In the genomic region with DNA sequence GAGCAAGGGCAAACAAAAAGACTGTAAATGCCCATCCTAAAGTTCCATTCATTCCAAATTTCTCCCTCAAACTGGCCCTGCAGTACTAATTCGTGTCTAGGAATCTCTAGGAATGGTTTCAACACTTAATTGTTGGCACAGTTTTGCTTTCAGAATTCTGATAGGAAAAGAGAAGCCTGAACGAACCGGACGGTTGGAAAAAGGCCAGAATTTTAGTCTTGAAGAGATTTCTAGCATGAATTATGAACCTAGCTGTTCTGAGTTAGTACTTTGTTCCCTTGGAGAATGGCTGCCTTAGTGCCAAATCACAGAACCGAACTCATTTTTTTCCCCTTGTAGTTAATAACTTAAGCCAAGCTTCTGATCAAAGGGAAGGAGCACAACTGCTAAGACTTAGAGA, we compare ENCODE assay signal across 25 cellular contexts.
DNase-seq lines count a peak whose midpoint lies in the region; ATAC-seq, FAIRE-seq and TF ChIP-seq lines count a peak whose summit lies in the region.
"Had no signal": no experiment of that assay in that cellular context is flagged by ENCODE, and none has a peak within 500 bp of the region (broad histone marks: within the 10 kb centered on the region; RNA-seq: fewer than 3 reads in every experiment).

No MANE protein-coding gene starts in this region.

- H3K4me3 Mint-ChIP-seq in MCF 10A (ENCODE audit: unreplicated experiment) (no peak overlapping the region), nephron (peak overlapping the region in 2 of 3 experiments; percentile 4 to 32)
- H3K4me3 Mint-ChIP-seq: activated B cell treated with CpG ODN at 0.5 μM for 24 hours; activated T-helper 1 cell treated with anti-CD3 and anti-CD28 coated beads, Interleukin-12 subunit alpha, Interleukin-12 subunit beta, Interleukin-2, Interleukin-4 antibody, amounts not matched to agents 30 ng/mL and 10 ng/mL and 1 ng/mL, durations not matched to agents 14 hours and 24 hours and 36 hours; H9 had no signal

- TF ChIP-seq CTCF in breast epithelium (IDR thresholded peaks at IDR 0.05) (no peak), MCF 10A (IDR thresholded peaks at IDR 0.05; ENCODE audit: unreplicated experiment) (no peak), endothelial cell of umbilical vein (IDR thresholded peaks at IDR 0.05; ENCODE audit: extremely low read depth in 1 of 2, insufficient read depth in 1 of 2, low read depth in 1 of 2, low read length in 2 of 2) (no peak), nephron (IDR thresholded peaks at IDR 0.05; ENCODE audit: unreplicated experiment in 3 of 3) (no peak)

- no peak for FAIRE-seq in endothelial cell of umbilical vein (lab: Jason Lieb, UNC)
- FAIRE-seq: D721Med, GM19239 had no signal

- no peaks in the 10 kb centered on the region for H3K9me1 ChIP-seq in endothelial cell of umbilical vein (replicated peaks; ENCODE audit: control insufficient read depth, extremely low read depth, insufficient read depth, low read length)

- peak overlapping the region in 2 of 3 donors; percentile 3 to 16 for H3K4me3 ChIP-seq in breast epithelium
- H3K4me3 ChIP-seq in endothelial cell of umbilical vein (replicated peaks in 1 of 3; ENCODE audit: insufficient read depth in 1 of 3, low read depth in 1 of 3, low read length in 3 of 3): no peak overlapping the region
- no peak overlapping the region for H3K4me3 ChIP-seq in SJCRH30
- H3K4me3 ChIP-seq: right lobe of liver, SJSA1 had no signal

- H3K9me3 Mint-ChIP-seq in MCF 10A (ENCODE audit: unreplicated experiment) (no peaks in the 10 kb centered on the region), nephron (no peaks in the 10 kb centered on the region)
- H3K9me3 Mint-ChIP-seq: activated B cell treated with CpG ODN at 0.5 μM for 24 hours; activated T-helper 1 cell treated with anti-CD3 and anti-CD28 coated beads, Interleukin-12 subunit alpha, Interleukin-12 subunit beta, Interleukin-2, Interleukin-4 antibody, amounts not matched to agents 30 ng/mL and 10 ng/mL and 1 ng/mL, durations not matched to agents 14 hours and 24 hours and 36 hours; H9 had no signal

- H3K36me3 Mint-ChIP-seq in MCF 10A (ENCODE audit: insufficient read depth, unreplicated experiment): no peaks in the 10 kb centered on the region
- H3K36me3 Mint-ChIP-seq in nephron (ENCODE audit: low read depth): no peaks in the 10 kb centered on the region
- H3K36me3 Mint-ChIP-seq: activated naive CD4-positive, alpha-beta T cell treated with anti-CD3 and anti-CD28 coated beads, Interleukin-2, amount 50 U/mL, for 72 hours had no signal

- H3K27me3 ChIP-seq in breast epithelium (no peaks in the 10 kb centered on the region), endothelial cell of umbilical vein (ENCODE audit: control insufficient read depth in 2 of 2, insufficient read depth in 2 of 2, low read length in 2 of 2) (no peaks in the 10 kb centered on the region), SJCRH30 (no peaks in the 10 kb centered on the region)
- H3K27me3 ChIP-seq: right lobe of liver, SJSA1, tibial nerve had no signal

- H3K9me3 ChIP-seq in breast epithelium: no peaks in the 10 kb centered on the region
- H3K9me3 ChIP-seq in endothelial cell of umbilical vein (replicated peaks; ENCODE audit: control insufficient read depth, insufficient read depth, low read length): no peaks in the 10 kb centered on the region
- H3K9me3 ChIP-seq in SJCRH30 (replicated peaks): no peaks in the 10 kb centered on the region
- H3K9me3 ChIP-seq: right lobe of liver, SJSA1, tibial nerve had no signal

- H3K79me2 ChIP-seq in endothelial cell of umbilical vein (ENCODE audit: control insufficient read depth, insufficient read depth, low read length): no peaks in the 10 kb centered on the region

- intact Hi-C loops in breast epithelium (cut with DNase I; ENCODE audit: low total_unique reads) (no loop called here), MCF 10A (cut with micrococcal nuclease) (no loop called here), endothelial cell of umbilical vein (cut with micrococcal nuclease) (loop anchor here (10.0 kb wide), 1 partner anchor 1265 kb away; no protein-coding TSS in a partner anchor)

- peak overlapping the region; percentile 7 for H3K4me2 ChIP-seq in endothelial cell of umbilical vein (ENCODE audit: insufficient read depth, low read length)

- H3K27ac Mint-ChIP-seq in MCF 10A (ENCODE audit: low read depth, unreplicated experiment) (no peak overlapping the region), nephron (peak overlapping the region; percentile 89 to 95 (median 91))
- H3K27ac Mint-ChIP-seq: activated B cell treated with CpG ODN at 0.5 μM for 24 hours; activated naive CD4-positive, alpha-beta T cell treated with anti-CD3 and anti-CD28 coated beads, Interleukin-2, amount 50 U/mL, for 72 hours; activated T-helper 1 cell treated with anti-CD3 and anti-CD28 coated beads, Interleukin-12 subunit alpha, Interleukin-12 subunit beta, Interleukin-2, Interleukin-4 antibody, amounts not matched to agents 30 ng/mL and 10 ng/mL and 1 ng/mL, durations not matched to agents 14 hours and 24 hours and 36 hours; H9 had no signal

- peak overlapping the region in 1 of 2 donors; percentile 40 for H3K27ac ChIP-seq in breast epithelium
- no peak overlapping the region for H3K27ac ChIP-seq in endothelial cell of umbilical vein (ENCODE audit: insufficient read depth, low read depth, low read length)
- no peak overlapping the region for H3K27ac ChIP-seq in SJCRH30
- H3K27ac ChIP-seq: right lobe of liver, SJSA1 had no signal

- BruUV-seq in MCF 10A (replicated peaks; lab: Mats Ljungman, UMichigan) (no TSS peak), endothelial cell of umbilical vein (replicated peaks; lab: Mats Ljungman, UMichigan) (no TSS peak)

- no peaks in the 10 kb centered on the region for H3K36me3 ChIP-seq in breast epithelium
- no peaks in the 10 kb centered on the region for H3K36me3 ChIP-seq in endothelial cell of umbilical vein (ENCODE audit: control insufficient read depth in 2 of 2, extremely low read depth in 1 of 2, insufficient read depth in 2 of 2, low read length in 2 of 2)
- no peaks in the 10 kb centered on the region for H3K36me3 ChIP-seq in SJCRH30
- H3K36me3 ChIP-seq: right lobe of liver, SJSA1, tibial nerve had no signal

- no peak for DNase-seq in breast epithelium (ENCODE audit: low spot score in 2 of 2)
- DNase-seq in MCF 10A (ENCODE audit: unreplicated experiment): no peak
- peak; percentile 57 for DNase-seq in endothelial cell of umbilical vein (ENCODE audit: low read depth, low spot score)
- DNase-seq in activated CD4-positive, CD25-positive, alpha-beta regulatory T cell treated with anti-CD3 and anti-CD28 coated beads, Interleukin-2, amount 50 U/mL, for 72 hours: no peak
- no peak for DNase-seq in SJCRH30
- no peak for DNase-seq in GM19240 (ENCODE audit: insufficient read length, low spot score)
- DNase-seq: 8988T; activated B cell treated with CpG ODN at 0.5 μM for 24 hours; C1 segment of cervical spinal cord; cortex of kidney; GDM1; H9; left ventricle myocardium superior; MM.1S; occipital lobe; right lobe of liver; stimulated activated naive CD4-positive, alpha-beta T cell had no signal

- CTCF ChIA-PET in MCF 10A (lab: Yijun Ruan, JAX): interaction anchor here (0.6 to 0.8 kb wide), 2 partner anchors 10 to 55 kb away, joined by 4 read pairs; no protein-coding TSS in a partner anchor
- CTCF ChIA-PET in endothelial cell of umbilical vein (lab: Charles Lee): interaction anchor here (3.2 to 6.6 kb wide), 2 partner anchors 48 to 807 kb away, joined by 10 to 47 read pairs; no protein-coding TSS in a partner anchor

- no peaks in the 10 kb centered on the region for H4K20me1 ChIP-seq in endothelial cell of umbilical vein (replicated peaks; ENCODE audit: control insufficient read depth, extremely low read depth, insufficient read depth, low read length)

- TF ChIP-seq POLR2A in breast epithelium (IDR thresholded peaks at IDR 0.05) (no peak), endothelial cell of umbilical vein (IDR thresholded peaks at IDR 0.05; ENCODE audit: low read depth, low read length) (no peak)

- H3K27me3 Mint-ChIP-seq in MCF 10A (ENCODE audit: insufficient read depth, unreplicated experiment) (no peaks in the 10 kb centered on the region), nephron (ENCODE audit: low read depth) (no peaks in the 10 kb centered on the region)
- H3K27me3 Mint-ChIP-seq: activated B cell treated with CpG ODN at 0.5 μM for 24 hours had no signal

- POLR2A ChIA-PET in MCF 10A (lab: Yijun Ruan, JAX): no interaction called here
- POLR2A ChIA-PET in endothelial cell of umbilical vein (lab: Charles Lee): no interaction called here

- H3K9ac ChIP-seq in endothelial cell of umbilical vein (replicated peaks; ENCODE audit: extremely low read depth, insufficient read depth, low read length): no peak overlapping the region

- ATAC-seq in activated CD4-positive, CD25-positive, alpha-beta regulatory T cell treated with anti-CD3 and anti-CD28 coated beads, Interleukin-2, amount 50 U/mL, for 24 hours: no peak
- ATAC-seq: activated naive CD4-positive, alpha-beta T cell treated with anti-CD3 and anti-CD28 coated beads, Interleukin-2, amount 50 U/mL, for 72 hours; left ventricle myocardium superior; right lobe of liver had no signal

- H3K4me1 Mint-ChIP-seq in MCF 10A (ENCODE audit: insufficient read depth, unreplicated experiment): peaks cover 28% of the 10 kb centered on the region
- H3K4me1 Mint-ChIP-seq in nephron: peaks cover 70% of the 10 kb centered on the region
- H3K4me1 Mint-ChIP-seq: activated B cell treated with CpG ODN at 0.5 μM for 24 hours had no signal

- peaks cover 0 to 6% of the 10 kb centered on the region in 2 donors for H3K4me1 ChIP-seq in breast epithelium
- peaks cover 68% of the 10 kb centered on the region for H3K4me1 ChIP-seq in endothelial cell of umbilical vein (ENCODE audit: control insufficient read depth, extremely low read depth, insufficient read depth, low read length)
- H3K4me1 ChIP-seq in SJCRH30: no peaks in the 10 kb centered on the region
- H3K4me1 ChIP-seq: right lobe of liver had no signal

- peak overlapping the region; percentile 79 for H2AFZ ChIP-seq in endothelial cell of umbilical vein (ENCODE audit: low read depth, low read length)

- dilution Hi-C loops in endothelial cell of umbilical vein (cut with MboI; ENCODE audit: extremely low pct_ligation_motif_present, low sequenced_read_pairs): loop anchor here (10.0 to 25.0 kb wide), 2 partner anchors 502 to 705 kb away; partner anchors contain the start of gene PRICKLE1

TF ChIP-seq in endothelial cell of umbilical vein, 7 proteins besides CTCF, POLR2A, EP300 and RAD21 (continues in another document):
- TF ChIP-seq EZH2 (IDR thresholded peaks at IDR 0.05; ENCODE audit: borderline replicate concordance, low read depth, low read length, severe bottlenecking) (no peak), POLR2AphosphoS5 (IDR thresholded peaks at IDR 0.05; ENCODE audit: insufficient read depth, low read depth, low read length) (no peak), FOS (IDR thresholded peaks at IDR 0.05; ENCODE audit: borderline replicate concordance, insufficient read depth, low read length) (no peak), GATA2 (IDR thresholded peaks at IDR 0.05; ENCODE audit: insufficient read depth, insufficient read length, low read depth, low read length) (no peak), MAX (IDR thresholded peaks at IDR 0.05; ENCODE audit: insufficient read depth, insufficient read length) (no peak)

Comparison
In these comparisons a context has a peak if more than half of its experiments do, and no peak if none do; other contexts are left out.
1. H3K4me3 ChIP-seq: peak in breast epithelium (2 of 3); none in endothelial cell of umbilical vein (0 of 3) and SJCRH30 (single experiment).